In the genomic region with DNA sequence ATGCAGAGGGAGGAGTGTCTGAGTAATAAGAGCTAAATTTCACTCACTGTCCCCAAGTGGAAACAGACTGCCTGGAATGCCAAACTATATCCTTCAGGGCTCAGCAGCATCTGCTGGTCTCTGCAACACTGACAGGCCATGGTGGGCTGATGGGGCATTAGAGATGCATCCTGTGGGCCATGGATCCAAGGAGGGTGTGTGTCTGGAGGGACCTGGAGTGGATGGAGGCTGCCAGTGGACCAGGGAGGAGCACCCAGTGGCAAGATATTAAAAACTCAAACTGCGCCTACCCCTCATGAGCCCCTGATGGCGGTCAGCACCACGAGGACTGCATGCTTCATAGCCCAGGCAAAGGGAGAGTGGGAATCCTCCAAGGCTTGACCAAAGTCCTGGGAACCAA, we compare ENCODE assay signal across 25 cellular contexts. TPM values are rescaled to one million over a fixed set of nuclear protein-coding genes. Genes with fewer than 3 reads are reported as not detected.
"Had no signal": no experiment of that assay in that cellular context is flagged by ENCODE, and none has a peak within 500 bp of the region (broad histone marks: within the 10 kb centered on the region; RNA-seq: fewer than 3 reads in every experiment).

No MANE protein-coding gene starts in this region.

- H3K4me1 ChIP-seq: psoas muscle had no signal

- H3K9me3 ChIP-seq: gastrocnemius medialis, left ventricle myocardium inferior, lower lobe of right lung, psoas muscle, tibial nerve had no signal

- H2AFZ ChIP-seq: parathyroid adenoma had no signal

- H3K9ac ChIP-seq: parathyroid adenoma had no signal

- H3K27ac Mint-ChIP-seq: memory B cell; nephron; stimulated activated effector memory CD8-positive, alpha-beta T cell treated with anti-CD3 and anti-CD28 coated beads, Interleukin-12 subunit alpha, Interleukin-12 subunit beta, amount 100 ng/mL, for 72 hours had no signal

- H3K9me3 Mint-ChIP-seq: central memory CD8-positive, alpha-beta T cell; memory B cell; naive B cell; nephron; stimulated activated effector memory CD8-positive, alpha-beta T cell treated with anti-CD3 and anti-CD28 coated beads, Interleukin-12 subunit alpha, Interleukin-12 subunit beta, amount 100 ng/mL, for 72 hours had no signal

- ATAC-seq: esophagus mucosa; gastrocnemius medialis; left cardiac atrium; lower lobe of right lung; psoas muscle; stimulated activated effector memory CD8-positive, alpha-beta T cell treated with anti-CD3 and anti-CD28 coated beads, Interleukin-12 subunit alpha, Interleukin-12 subunit beta, amount 100 ng/mL, for 72 hours; stimulated activated naive CD8-positive, alpha-beta T cell treated with anti-CD3 and anti-CD28 coated beads, Interleukin-15, Interleukin-2, amounts not matched to agents 100 U/mL and 50 U/mL, for 24 hours had no signal

- H3K36me3 ChIP-seq: gastrocnemius medialis, left ventricle myocardium inferior, lower lobe of right lung, tibial nerve had no signal

- H3K4me3 ChIP-seq: gastrocnemius medialis, left ventricle myocardium inferior, lower lobe of right lung, psoas muscle, tibial nerve had no signal

- DNase-seq: effector memory CD4-positive, alpha-beta T cell; gastrocnemius medialis; left cardiac atrium; left ventricle myocardium inferior; lower lobe of right lung; midbrain; naive B cell; psoas muscle; retina; small intestine; stimulated activated CD4-positive, alpha-beta T cell treated with anti-CD3 and anti-CD28 coated beads, Interleukin-4, amount 100 ng/mL, for 1 hour; stimulated activated CD8-positive, alpha-beta memory T cell treated with anti-CD3 and anti-CD28 coated beads, Interleukin-4, amount 100 ng/mL, for 48 hours; stimulated activated naive CD8-positive, alpha-beta T cell treated with anti-CD3 and anti-CD28 coated beads, Interleukin-15, Interleukin-2, amounts not matched to agents 100 U/mL and 50 U/mL, for 24 hours had no signal

- H3K27ac ChIP-seq: gastrocnemius medialis, left ventricle myocardium inferior, lower lobe of right lung, parathyroid adenoma, psoas muscle, tibial nerve had no signal

- H3K4me3 Mint-ChIP-seq: central memory CD8-positive, alpha-beta T cell; memory B cell; naive B cell; stimulated activated effector memory CD8-positive, alpha-beta T cell treated with anti-CD3 and anti-CD28 coated beads, Interleukin-12 subunit alpha, Interleukin-12 subunit beta, amount 100 ng/mL, for 72 hours had no signal

- H3K27me3 ChIP-seq: tibial nerve had no signal

- H3K36me3 Mint-ChIP-seq: memory B cell; naive B cell; stimulated activated effector memory CD8-positive, alpha-beta T cell treated with anti-CD3 and anti-CD28 coated beads, Interleukin-12 subunit alpha, Interleukin-12 subunit beta, amount 100 ng/mL, for 72 hours had no signal

RNA-seq across cellular contexts. Expression of a gene that starts 15.9 kb away (rescaled TPM):
- total RNA-seq: esophagus mucosa, fibroblast of villous mesenchyme, gastrocnemius medialis, left cardiac atrium, left ventricle myocardium inferior, omental fat pad, psoas muscle, tibial nerve, ureter had no signal
- polyA plus RNA-seq: keratinocyte had no signal

RNA-seq across cellular contexts. Expression of a gene that starts 20.9 kb away (rescaled TPM):
- total RNA-seq: esophagus mucosa, fibroblast of villous mesenchyme, gastrocnemius medialis, left cardiac atrium, left ventricle myocardium inferior, lower lobe of right lung, psoas muscle, temporal lobe, tibial nerve, ureter had no signal
- polyA plus RNA-seq: keratinocyte had no signal
